ENCODE assay signal across 34 cellular contexts in genomic region chrX:105634180-105634579, GRCh38.
"Had no signal": no experiment of that assay in that cellular context is flagged by ENCODE, and none has a peak within 500 bp of the region (broad histone marks: within the 10 kb centered on the region; RNA-seq: fewer than 3 reads in every experiment).

No MANE protein-coding gene starts in this region.

- H3K27me3 ChIP-seq: ascending aorta, cardiac muscle cell, SJCRH30 had no signal

- H3K9me3 Mint-ChIP-seq: activated CD4-positive, alpha-beta memory T cell treated with anti-CD3 and anti-CD28 coated beads, Interleukin-2, amount 10 ng/mL, durations not matched to agents 7 days and 5 days; activated naive CD8-positive, alpha-beta T cell treated with anti-CD3 and anti-CD28 coated beads for 36 hours had no signal

- DNase-seq: activated B cell treated with CpG ODN at 0.5 μM for 24 hours; activated CD4-positive, alpha-beta memory T cell treated with anti-CD3 and anti-CD28 coated beads, Interleukin-2, amount 10 ng/mL, durations not matched to agents 7 days and 5 days; activated CD4-positive, alpha-beta T cell treated with anti-CD3 and anti-CD28 coated beads for 4 hours; activated CD4-positive, CD25-positive, alpha-beta regulatory T cell treated with anti-CD3 and anti-CD28 coated beads, Interleukin-2, amount 50 U/mL, for 72 hours; activated CD8-positive, alpha-beta memory T cell treated with anti-CD3 and anti-CD28 coated beads for 24 hours; activated CD8-positive, alpha-beta memory T cell treated with anti-CD3 and anti-CD28 coated beads, Interleukin-2, amount 10 ng/mL, durations not matched to agents 7 days and 5 days; activated effector memory CD4-positive, alpha-beta T cell treated with anti-CD3 and anti-CD28 coated beads, Interleukin-2, amount 50 U/mL, for 16 hours; activated naive CD4-positive, alpha-beta T cell; activated naive CD4-positive, alpha-beta T cell treated with anti-CD3 and anti-CD28 coated beads, Interleukin-2, amount 50 U/mL, for 16 hours; activated naive CD8-positive, alpha-beta T cell treated with anti-CD3 and anti-CD28 coated beads for 36 hours; activated T-cell treated with anti-CD3 and anti-CD28 coated beads, Interleukin-2, amount 50 U/mL, for 1 hour; activated T-cell treated with anti-CD3 and anti-CD28 coated beads, Interleukin-2, amount 50 U/mL, for 72 hours; amygdala; Karpas-422; KBM-7; NCI-H1105; NCI-H1417 treated with DMSO at 0.1 percent for 48 hours; NCI-H187 treated with DMSO at 0.1 percent for 48 hours; NCI-H2081; NCI-H345; NCI-H526; NCI-H748 treated with DMSO at 0.1 percent for 48 hours; NK-92 treated with Interleukin-12 subunit alpha and Interleukin-12 subunit beta, amount 100 ng/mL, for 24 hours; OCI-M1; SHP77; SJCRH30 had no signal

- H3K27ac Mint-ChIP-seq: activated B cell treated with CpG ODN at 0.5 μM for 24 hours; activated CD4-positive, alpha-beta memory T cell treated with anti-CD3 and anti-CD28 coated beads, Interleukin-2, amount 10 ng/mL, durations not matched to agents 7 days and 5 days; activated CD8-positive, alpha-beta memory T cell treated with anti-CD3 and anti-CD28 coated beads, Interleukin-2, amount 10 ng/mL, durations not matched to agents 7 days and 5 days; activated naive CD8-positive, alpha-beta T cell treated with anti-CD3 and anti-CD28 coated beads for 36 hours; activated T-cell treated with anti-CD3 and anti-CD28 coated beads, Interleukin-2, amount 50 U/mL, for 72 hours; activated T-helper 17 cell treated with anti-CD3 and anti-CD28 coated beads, Interleukin-2, amount 50 U/mL, for 72 hours; T-helper 1 cell treated with Interleukin-12 subunit alpha and Interleukin-12 subunit beta and Interleukin-4 antibody, amounts not matched to agents 30 μg/mL and 1 μg/mL, for 36 hours; T-helper 2 cell treated with Interferon-gamma antibody and Interleukin-4, amounts not matched to agents 5 μg/mL and 100 μg/mL, for 36 hours had no signal

- H3K36me3 Mint-ChIP-seq: activated CD8-positive, alpha-beta memory T cell treated with anti-CD3 and anti-CD28 coated beads, Interleukin-2, amount 10 ng/mL, durations not matched to agents 7 days and 5 days; activated naive CD8-positive, alpha-beta T cell treated with anti-CD3 and anti-CD28 coated beads for 36 hours had no signal

- H3K27ac ChIP-seq: ascending aorta, cardiac muscle cell, SJCRH30, SK-N-MC had no signal

- ATAC-seq: activated CD8-positive, alpha-beta memory T cell treated with anti-CD3 and anti-CD28 coated beads, Interleukin-2, amount 10 ng/mL, durations not matched to agents 7 days and 5 days; activated T-cell treated with anti-CD3 and anti-CD28 coated beads, Interleukin-2, amount 50 U/mL, for 72 hours; activated T-helper 17 cell treated with anti-CD3 and anti-CD28 coated beads, Interleukin-2, amount 50 U/mL, for 72 hours; Panc1 had no signal

- H3K4me3 Mint-ChIP-seq: activated B cell treated with CpG ODN at 0.5 μM for 24 hours; activated CD4-positive, alpha-beta memory T cell treated with anti-CD3 and anti-CD28 coated beads, Interleukin-2, amount 10 ng/mL, durations not matched to agents 7 days and 5 days; activated CD8-positive, alpha-beta memory T cell treated with anti-CD3 and anti-CD28 coated beads, Interleukin-2, amount 10 ng/mL, durations not matched to agents 7 days and 5 days; activated naive CD8-positive, alpha-beta T cell treated with anti-CD3 and anti-CD28 coated beads for 36 hours; activated T-cell treated with anti-CD3 and anti-CD28 coated beads, Interleukin-2, amount 50 U/mL, for 72 hours; activated T-helper 17 cell treated with anti-CD3 and anti-CD28 coated beads, Interleukin-2, amount 50 U/mL, for 72 hours; central memory CD8-positive, alpha-beta T cell; T-helper 1 cell treated with Interleukin-12 subunit alpha and Interleukin-12 subunit beta and Interleukin-4 antibody, amounts not matched to agents 30 μg/mL and 1 μg/mL, for 36 hours; T-helper 2 cell treated with Interferon-gamma antibody and Interleukin-4, amounts not matched to agents 5 μg/mL and 100 μg/mL, for 36 hours had no signal

- H3K27me3 Mint-ChIP-seq: activated B cell treated with CpG ODN at 0.5 μM for 24 hours; activated CD4-positive, alpha-beta memory T cell treated with anti-CD3 and anti-CD28 coated beads, Interleukin-2, amount 10 ng/mL, durations not matched to agents 7 days and 5 days; activated CD8-positive, alpha-beta memory T cell treated with anti-CD3 and anti-CD28 coated beads, Interleukin-2, amount 10 ng/mL, durations not matched to agents 7 days and 5 days; activated naive CD8-positive, alpha-beta T cell treated with anti-CD3 and anti-CD28 coated beads for 36 hours; activated T-helper 17 cell treated with anti-CD3 and anti-CD28 coated beads, Interleukin-2, amount 50 U/mL, for 72 hours; central memory CD8-positive, alpha-beta T cell had no signal

- H3K4me3 ChIP-seq: ascending aorta, cardiac muscle cell, SJCRH30, SK-N-MC had no signal

- H3K4me1 ChIP-seq: ascending aorta, SJCRH30 had no signal

- H3K4me1 Mint-ChIP-seq: activated B cell treated with CpG ODN at 0.5 μM for 24 hours; activated CD4-positive, alpha-beta memory T cell treated with anti-CD3 and anti-CD28 coated beads, Interleukin-2, amount 10 ng/mL, durations not matched to agents 7 days and 5 days; activated CD8-positive, alpha-beta memory T cell treated with anti-CD3 and anti-CD28 coated beads, Interleukin-2, amount 10 ng/mL, durations not matched to agents 7 days and 5 days; activated naive CD8-positive, alpha-beta T cell treated with anti-CD3 and anti-CD28 coated beads for 36 hours; activated T-helper 17 cell treated with anti-CD3 and anti-CD28 coated beads, Interleukin-2, amount 50 U/mL, for 72 hours; central memory CD8-positive, alpha-beta T cell had no signal

- H3K36me3 ChIP-seq: ascending aorta, cardiac muscle cell, SJCRH30 had no signal

- H3K9me3 ChIP-seq: ascending aorta, SJCRH30 had no signal
